7 cellular contexts compared by ENCODE assay signal in genomic region chr15:79620476-79620875, GRCh38.
DNase-seq lines count a peak whose midpoint lies in the region; TF ChIP-seq lines count a peak whose summit lies in the region.
"Not testable (repeated sequence)": the region's sequence is repeated elsewhere in the genome, so short reads cannot be mapped to it uniquely, and the experiment has no call there.

No MANE protein-coding gene starts in this region.

- not testable (repeated sequence) for H3K9me3 Mint-ChIP-seq in HFFc6

- DNase-seq in EL: peak; percentile 31
- peak; percentile 83 for DNase-seq in HFFc6
- peak; percentile 35 for DNase-seq in astrocyte of the cerebellum (ENCODE audit: low read depth)
- DNase-seq in choroid plexus epithelial cell (ENCODE audit: low read depth): peak; percentile 60
- peak; percentile 91 for DNase-seq in fibroblast of mammary gland (ENCODE audit: low read depth)
- DNase-seq in foreskin fibroblast: peak; percentile 57 to 75
- DNase-seq in renal cortical epithelial cell (ENCODE audit: low read depth): peak; percentile 9

- TF ChIP-seq CTCF in HFFc6 (IDR thresholded peaks at IDR 0.05); astrocyte of the cerebellum (IDR thresholded peaks at IDR 0.05; ENCODE audit: low read depth, low read length, missing control alignments); choroid plexus epithelial cell (conservative IDR thresholded peaks at IDR 0.05; ENCODE audit: low read depth, low read length); fibroblast of mammary gland (conservative IDR thresholded peaks at IDR 0.05; ENCODE audit: control insufficient read depth, insufficient read depth, low read depth, low read length); foreskin fibroblast (IDR thresholded peaks at IDR 0.05; ENCODE audit: low read depth, low read length): not testable (repeated sequence)

- not testable (repeated sequence) for H3K4me3 ChIP-seq in astrocyte of the cerebellum (ENCODE audit: low read depth, low read length); choroid plexus epithelial cell (ENCODE audit: low read depth, low read length); fibroblast of mammary gland (ENCODE audit: control insufficient read depth, low read depth, low read length); foreskin fibroblast (ENCODE audit: low read depth in 1 of 2, low read length in 2 of 2)

- peak overlapping the region; percentile 1; the same call in 1 of the 2 replicates for H3K4me3 Mint-ChIP-seq in HFFc6

- in situ Hi-C loops in astrocyte of the cerebellum (cut with HindIII; ENCODE audit: low sequenced_read_pairs): not testable (repeated sequence)

- not testable (repeated sequence) for H3K36me3 Mint-ChIP-seq in HFFc6 (ENCODE audit: low read depth)

- H3K27ac Mint-ChIP-seq in HFFc6: peak overlapping the region; percentile 60; the same call in 1 of the 2 replicates

- H3K27me3 Mint-ChIP-seq in HFFc6 (ENCODE audit: insufficient read depth): not testable (repeated sequence)

- H3K4me1 Mint-ChIP-seq in HFFc6 (ENCODE audit: low read depth): peaks cover 19% of the 10 kb centered on the region

Comparison
In these comparisons a context has a peak if more than half of its experiments do, and no peak if none do; other contexts are left out.
1. DNase-seq: peak in every context shown above with its lines; median percentile 91 in fibroblast of mammary gland; 83 in HFFc6; 66 in foreskin fibroblast; 60 in choroid plexus epithelial cell; 35 in astrocyte of the cerebellum; 31 in EL; 9 in renal cortical epithelial cell.